In genomic region chr5:134570365-134570758, GRCh38 we compare ENCODE assay signal across 14 cellular contexts. TPM values are rescaled to one million over a fixed set of nuclear protein-coding genes. Genes with fewer than 3 reads are reported as not detected.
A peak's percentile ranks its signal among the peaks of the same experiment; 100 is the strongest.
DNase-seq lines count a peak whose midpoint lies in the region; TF ChIP-seq lines count a peak whose summit lies in the region.
"Had no signal": no experiment of that assay in that cellular context is flagged by ENCODE, and none has a peak within 500 bp of the region (broad histone marks: within the 10 kb centered on the region; RNA-seq: fewer than 3 reads in every experiment).

No MANE protein-coding gene starts in this region.

- no peaks in the 10 kb centered on the region for H3K4me1 Mint-ChIP-seq in activated naive CD4-positive, alpha-beta T cell treated with anti-CD3 and anti-CD28 coated beads, Interleukin-2, amount 50 U/mL, for 24 hours
- peaks cover 6% of the 10 kb centered on the region for H3K4me1 Mint-ChIP-seq in activated naive CD8-positive, alpha-beta T cell (ENCODE audit: low read depth)
- peaks cover 29 to 32% of the 10 kb centered on the region in 2 donors for H3K4me1 Mint-ChIP-seq in immature natural killer cell

- DNase-seq in activated naive CD4-positive, alpha-beta T cell treated with anti-CD3 and anti-CD28 coated beads, Interleukin-2, amount 50 U/mL, for 16 hours = no peak
- DNase-seq in immature natural killer cell (no peak), GM10248 (ENCODE audit: extremely low spot score) (no peak), NCI-H1092 treated with DMSO at 0.1 percent for 48 hours (lab: John Stamatoyannopoulos, UW) (no peak), NOMO-1 treated with dmso at 0.1 percent for 144 hours (lab: John Stamatoyannopoulos, UW; ENCODE audit: unreplicated experiment) (no peak)
- DNase-seq: cortex of kidney, mammary epithelial cell, NCI-H187, NCI-H526, small intestine, T-helper 9 cell had no signal

- H3K27me3 Mint-ChIP-seq in activated naive CD4-positive, alpha-beta T cell treated with anti-CD3 and anti-CD28 coated beads, Interleukin-2, amount 50 U/mL, for 24 hours = no peaks in the 10 kb centered on the region
- H3K27me3 Mint-ChIP-seq in activated naive CD8-positive, alpha-beta T cell = no peaks in the 10 kb centered on the region
- peaks cover 2 to 4% (median 2%) of the 10 kb centered on the region in 3 donors for H3K27me3 Mint-ChIP-seq in immature natural killer cell (ENCODE audit: low read depth in 3 of 3)

- peaks cover 11% of the 10 kb centered on the region for H3K36me3 Mint-ChIP-seq in activated naive CD4-positive, alpha-beta T cell treated with anti-CD3 and anti-CD28 coated beads, Interleukin-2, amount 50 U/mL, for 24 hours
- H3K36me3 Mint-ChIP-seq in activated naive CD8-positive, alpha-beta T cell = no peaks in the 10 kb centered on the region
- H3K36me3 Mint-ChIP-seq in immature natural killer cell = peaks cover 4 to 26% (median 20%) of the 10 kb centered on the region in 3 donors

- peak overlapping the region; percentile 76 for H3K27ac Mint-ChIP-seq in activated naive CD4-positive, alpha-beta T cell treated with anti-CD3 and anti-CD28 coated beads, Interleukin-2, amount 50 U/mL, for 24 hours
- peak overlapping the region; percentile 82 for H3K27ac Mint-ChIP-seq in activated naive CD8-positive, alpha-beta T cell
- H3K27ac Mint-ChIP-seq in immature natural killer cell = peak overlapping the region in 4 of 6 donors; percentile 33 to 71 (median 63)

- POLR2A ChIA-PET in GM10248 (lab: Yijun Ruan, JAX) = no interaction called here

- TF ChIP-seq CTCF in GM10248 (IDR thresholded peaks at IDR 0.05; ENCODE audit: control extremely low read depth, extremely low read depth, low read depth, missing control alignments) = no peak

- CTCF ChIA-PET in GM10248 (lab: Yijun Ruan, JAX) = interaction anchor here (10.2 kb wide), 1 partner anchor 19 kb away, joined by 116 read pairs; no protein-coding TSS in a partner anchor

- peak overlapping the region; percentile 33 for H3K27ac ChIP-seq in temporal lobe (ENCODE audit: low read depth, low read length)

- H3K4me3 Mint-ChIP-seq in activated naive CD4-positive, alpha-beta T cell treated with anti-CD3 and anti-CD28 coated beads, Interleukin-2, amount 50 U/mL, for 24 hours = no peak overlapping the region
- no peak overlapping the region for H3K4me3 Mint-ChIP-seq in activated naive CD8-positive, alpha-beta T cell
- no peak overlapping the region for H3K4me3 Mint-ChIP-seq in immature natural killer cell

- H3K9me3 Mint-ChIP-seq in activated naive CD4-positive, alpha-beta T cell treated with anti-CD3 and anti-CD28 coated beads, Interleukin-2, amount 50 U/mL, for 24 hours = no peaks in the 10 kb centered on the region
- H3K9me3 Mint-ChIP-seq in activated naive CD8-positive, alpha-beta T cell (ENCODE audit: low read depth) = no peaks in the 10 kb centered on the region
- no peaks in the 10 kb centered on the region for H3K9me3 Mint-ChIP-seq in immature natural killer cell

RNA-seq across cellular contexts. Expression of gene JADE2, which starts 44.9 kb away (rescaled TPM):
- 10 to 100 TPM; 10.1 to 48.9 (median 23.0) TPM for polyA plus RNA-seq in immature natural killer cell
- total RNA-seq in temporal lobe = 3.4 TPM
